Comparison of ENCODE assay signal across 18 cellular contexts in the genomic region with DNA sequence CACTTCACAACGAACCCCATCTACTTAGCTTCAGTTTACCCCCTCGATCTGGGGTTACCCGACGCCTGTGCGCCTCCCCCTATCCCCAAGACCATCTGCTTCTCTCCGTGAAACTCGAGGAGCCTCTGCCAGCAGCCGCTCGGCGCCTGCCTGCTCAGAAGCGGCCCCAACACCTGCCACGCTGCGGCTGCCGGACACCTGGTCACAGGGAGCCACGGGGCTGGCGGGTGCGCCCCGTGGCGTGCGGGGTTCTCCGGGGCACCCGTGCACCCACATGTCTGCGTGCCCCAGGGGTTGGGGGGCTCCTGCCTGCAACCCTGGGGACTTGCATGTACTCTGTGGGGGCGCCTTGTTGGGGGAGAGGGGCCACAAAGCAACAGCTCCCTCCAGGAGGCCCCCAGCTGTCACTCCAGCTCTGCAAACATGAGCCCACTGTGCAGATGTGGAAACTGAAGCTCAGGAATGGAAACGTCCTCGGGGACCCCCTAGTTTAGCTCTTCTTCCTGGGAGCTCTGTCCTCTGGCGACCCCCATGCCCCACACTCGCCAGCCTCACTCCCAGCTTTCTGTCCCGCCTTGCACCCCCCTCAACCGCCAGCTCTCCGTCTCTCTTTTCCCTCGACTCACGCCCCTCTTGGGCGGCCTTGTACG. TPM values are rescaled to one million over a fixed set of nuclear protein-coding genes. Genes with fewer than 3 reads are reported as not detected.
A peak's percentile ranks its signal among the peaks of the same experiment; 100 is the strongest.
DNase-seq lines count a peak whose midpoint lies in the region; ATAC-seq and TF ChIP-seq lines count a peak whose summit lies in the region.
"Had no signal": no experiment of that assay in that cellular context is flagged by ENCODE, and none has a peak within 500 bp of the region (broad histone marks: within the 10 kb centered on the region; RNA-seq: fewer than 3 reads in every experiment).

No MANE protein-coding gene starts in this region.

- TF ChIP-seq POLR2A in Peyer's patch (IDR thresholded peaks at IDR 0.05), result no peak

- ATAC-seq in left ventricle myocardium superior, result no peak
- ATAC-seq: effector memory CD8-positive, alpha-beta T cell; natural killer cell had no signal

- intact Hi-C loops in left ventricle myocardium inferior (cut with micrococcal nuclease), result no loop called here
- intact Hi-C loops in left ventricle myocardium superior (cut with micrococcal nuclease), result no loop called here

- H3K9ac ChIP-seq in NT2/D1 (ENCODE audit: insufficient read length, low read depth), result peak overlapping the region; percentile 10

- H3K27me3 ChIP-seq in left ventricle myocardium inferior (ENCODE audit: low read depth) (no peaks in the 10 kb centered on the region), NT2/D1 (ENCODE audit: insufficient read depth, insufficient read length) (no peaks in the 10 kb centered on the region), Peyer's patch (no peaks in the 10 kb centered on the region)
- H3K27me3 ChIP-seq: thyroid gland had no signal

- no peaks in the 10 kb centered on the region for H3K9me3 ChIP-seq in left ventricle myocardium inferior (replicated peaks)
- no peaks in the 10 kb centered on the region for H3K9me3 ChIP-seq in NT2/D1 (ENCODE audit: insufficient read depth, low read length)
- no peaks in the 10 kb centered on the region for H3K9me3 ChIP-seq in Peyer's patch
- H3K9me3 ChIP-seq: thyroid gland had no signal

- TF ChIP-seq CTCF in left ventricle myocardium inferior (IDR thresholded peaks at IDR 0.05; ENCODE audit: borderline replicate concordance) (no peak), Peyer's patch (IDR thresholded peaks at IDR 0.05) (no peak)

- H3K4me3 ChIP-seq in left ventricle myocardium inferior (no peak overlapping the region), NT2/D1 (ENCODE audit: insufficient read length, low read depth) (no peak overlapping the region), Peyer's patch (no peak overlapping the region)
- H3K4me3 ChIP-seq: thyroid gland had no signal

- peaks cover 16% of the 10 kb centered on the region for H3K4me1 ChIP-seq in left ventricle myocardium inferior
- peaks cover 7% of the 10 kb centered on the region for H3K4me1 ChIP-seq in NT2/D1 (ENCODE audit: insufficient read depth, insufficient read length)
- H3K4me1 ChIP-seq in Peyer's patch, result no peaks in the 10 kb centered on the region
- H3K4me1 ChIP-seq: thyroid gland had no signal

- peak overlapping the region; percentile 67 for H3K27ac ChIP-seq in left ventricle myocardium inferior (replicated peaks)
- peak overlapping the region in 1 of 4 donors; percentile 57 for H3K27ac ChIP-seq in Peyer's patch
- H3K27ac ChIP-seq: thyroid gland had no signal

- H3K36me3 ChIP-seq in left ventricle myocardium inferior, result no peaks in the 10 kb centered on the region
- no peaks in the 10 kb centered on the region for H3K36me3 ChIP-seq in NT2/D1 (ENCODE audit: insufficient read depth, insufficient read length, low read length)
- H3K36me3 ChIP-seq in Peyer's patch, result no peaks in the 10 kb centered on the region
- H3K36me3 ChIP-seq: thyroid gland had no signal

- DNase-seq in left ventricle myocardium inferior (no peak), left ventricle myocardium superior (no peak), NT2/D1 (ENCODE audit: low read depth, low spot score) (no peak), Peyer's patch (no peak), NCI-H1694 treated with DMSO at 0.1 percent for 48 hours (lab: John Stamatoyannopoulos, UW) (no peak)
- DNase-seq: activated CD4-positive, alpha-beta T cell treated with anti-CD3 and anti-CD28 coated beads, Interleukin-2, amount 50 U/mL, for 4 hours; activated naive CD4-positive, alpha-beta T cell treated with Interleukin-2 at 50 U/mL for 16 hours; activated T-cell treated with anti-CD3 and anti-CD28 coated beads for 4 hours; Calu3; effector memory CD8-positive, alpha-beta T cell; GF-D8; immature natural killer cell; mammary epithelial cell; natural killer cell; NCI-H187 treated with DMSO at 0.1 percent for 48 hours; NCI-H774; stimulated activated CD4-positive, alpha-beta T cell treated with anti-CD3 and anti-CD28 coated beads, Interleukin-12 subunit alpha, Interleukin-12 subunit beta, amount 100 ng/mL, for 4 hours; thyroid gland had no signal

RNA-seq across cellular contexts. Expression of gene SEMA6B, which starts 7.0 kb away (rescaled TPM):
- total RNA-seq in left ventricle myocardium inferior (7.2 TPM), left ventricle myocardium superior (15.7 TPM), Peyer's patch (1 to 10 TPM; 1.2 to 9.9 (median 3.2) TPM)

RNA-seq across cellular contexts. Expression of gene LRG1, which starts 26.7 kb away (rescaled TPM):
- total RNA-seq in left ventricle myocardium inferior, result 0.41 TPM
- 0.30 TPM for total RNA-seq in left ventricle myocardium superior
- total RNA-seq in Peyer's patch, result 1 to 10 TPM; 1.7 to 3.5 (median 3.0) TPM
- total RNA-seq: mammary epithelial cell had no signal

RNA-seq across cellular contexts. Expression of gene PLIN5, which starts 31.5 kb away (rescaled TPM):
- total RNA-seq in left ventricle myocardium inferior, result 73.5 TPM
- 44.2 TPM for total RNA-seq in left ventricle myocardium superior
- total RNA-seq in Peyer's patch, result 1 to 10 TPM in 2 of 4 donors, not detected in 2; 2.1 to 3.2 TPM

RNA-seq across cellular contexts. Expression of gene PLIN4, which starts 48.2 kb away (rescaled TPM):
- total RNA-seq in left ventricle myocardium inferior, result 162 TPM
- total RNA-seq in left ventricle myocardium superior, result 235 TPM
- 1 to 10 TPM in 3 of 4 donors, under 1 TPM in 1; 0.83 to 5.1 (median 2.3) TPM for total RNA-seq in Peyer's patch

Comparison
In these comparisons a context has a peak if more than half of its experiments do, and no peak if none do; other contexts are left out.
1. RNA of gene PLIN5, which starts 31.5 kb away (total RNA-seq): 73.5 TPM in left ventricle myocardium inferior (single experiment) and 44.2 TPM in left ventricle myocardium superior (single experiment); 2.1 to 3.2 TPM in Peyer's patch; every median in the first group is over 10 times any median in the second.